9 cellular contexts compared by ENCODE assay signal in the genomic region with DNA sequence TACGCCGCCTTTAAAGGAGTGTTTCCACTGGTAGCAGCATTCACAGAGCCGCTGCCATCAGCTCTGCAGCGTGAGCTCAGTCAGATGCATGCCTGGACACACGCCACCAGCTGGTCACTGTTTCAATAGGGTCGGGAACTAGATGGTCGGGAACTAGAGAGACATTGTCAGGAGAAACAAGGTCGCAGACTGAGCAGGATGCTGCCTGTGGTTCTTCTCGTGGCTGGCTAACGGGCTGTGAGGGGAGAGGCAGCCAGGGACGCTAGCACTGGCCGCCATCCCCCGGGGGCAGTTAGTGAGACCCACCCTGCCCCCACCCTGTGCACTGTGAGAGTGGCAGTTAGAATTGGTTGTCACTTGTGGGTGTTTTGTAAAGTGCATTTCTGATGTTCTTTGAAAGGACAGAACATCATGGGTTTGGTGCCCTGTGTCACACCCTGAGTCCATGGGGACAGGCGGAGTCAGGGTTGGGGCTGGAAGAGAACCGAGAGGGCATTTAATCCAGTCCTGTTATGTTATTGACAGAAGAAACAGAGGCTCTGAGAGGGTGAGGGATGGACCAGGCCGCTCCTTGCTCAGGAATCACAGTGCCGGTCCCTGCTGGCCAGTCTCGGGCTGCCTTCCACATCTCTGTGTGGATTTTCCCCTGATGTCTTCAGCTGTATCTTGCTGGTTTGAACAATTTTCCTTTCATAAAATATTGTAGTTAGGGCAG.
DNase-seq lines count a peak whose midpoint lies in the region; ATAC-seq and TF ChIP-seq lines count a peak whose summit lies in the region.
"Had no signal": no experiment of that assay in that cellular context is flagged by ENCODE, and none has a peak within 500 bp of the region (broad histone marks: within the 10 kb centered on the region; RNA-seq: fewer than 3 reads in every experiment).

No MANE protein-coding gene starts in this region.

- H3K9ac ChIP-seq in SK-N-SH, result no peak overlapping the region

- H3K27ac ChIP-seq in SK-N-SH (ENCODE audit: low read depth in 2 of 2, low read length in 1 of 2), result peak overlapping the region in 1 of 2 experiments; percentile 77; a peak in 2 of 4 replicates

- DNase-seq in HEK293T (ENCODE audit: extremely low spot score) (peak; percentile 70), SK-N-SH (peak; percentile 80), globus pallidus (ENCODE audit: low spot score) (peak; percentile 91), pons (ENCODE audit: low spot score) (peak; percentile 93), NOMO-1 treated with dmso at 0.1 percent for 144 hours (lab: John Stamatoyannopoulos, UW; ENCODE audit: unreplicated experiment) (no peak)
- DNase-seq in activated CD4-positive, alpha-beta T cell treated with anti-CD3 and anti-CD28 coated beads for 36 hours, result no peak

- TF ChIP-seq CTCF in SK-N-SH (IDR thresholded peaks at IDR 0.05), result peak; percentile 49

- TF ChIP-seq RAD21 in SK-N-SH (IDR thresholded peaks at IDR 0.05; ENCODE audit: low read length), result peak; percentile 60

- no peaks in the 10 kb centered on the region for H3K27me3 ChIP-seq in SK-N-SH (ENCODE audit: insufficient read depth)

- intact Hi-C loops in activated CD4-positive, alpha-beta T cell treated with anti-CD3 and anti-CD28 coated beads for 36 hours (cut with DNase I, micrococcal nuclease), result no loop called here

- no peaks in the 10 kb centered on the region for H3K79me2 ChIP-seq in SK-N-SH (ENCODE audit: insufficient read depth)

- CTCF ChIA-PET in HEK293T (lab: Yijun Ruan, JAX) (interaction anchor here (0.7 to 1.6 kb wide), 6 partner anchors 8 to 120 kb away, joined by 3 to 15 read pairs (median 4); a partner anchor contains a TSS), SK-N-SH (lab: Yijun Ruan, JAX) (interaction anchor here (0.6 to 3.7 kb wide), 12 partner anchors 8 to 107 kb away, joined by 3 to 24 read pairs (median 4); a partner anchor contains a TSS)
- CTCF ChIA-PET in activated CD4-positive, alpha-beta T cell treated with anti-CD3 and anti-CD28 coated beads for 36 hours (lab: Charles Lee), result interaction anchor here (0.6 to 1.2 kb wide), 2 partner anchors 32 to 451 kb away, joined by 3 to 4 read pairs; no protein-coding TSS in a partner anchor

- 36% methylated on average over 17 of the region's 18 CpGs for WGBS in SK-N-SH (ENCODE audit: low lambda C conversion rate)

- peak overlapping the region; percentile 45; the same call in 1 of the 2 replicates for H2AFZ ChIP-seq in SK-N-SH (ENCODE audit: low read depth)

- no peak for ATAC-seq in GM18498 (IDR thresholded peaks at IDR 0.05; ENCODE audit: unreplicated experiment)
- no peak for ATAC-seq in GM18867 (IDR thresholded peaks at IDR 0.05; ENCODE audit: unreplicated experiment)
- no peak for ATAC-seq in activated CD4-positive, alpha-beta T cell treated with anti-CD3 and anti-CD28 coated beads for 36 hours
- ATAC-seq: mucosa of descending colon had no signal

- no peaks in the 10 kb centered on the region for H3K36me3 Mint-ChIP-seq in activated CD4-positive, alpha-beta T cell treated with anti-CD3 and anti-CD28 coated beads for 36 hours (ENCODE audit: low read depth)

- H3K27ac Mint-ChIP-seq in activated CD4-positive, alpha-beta T cell treated with anti-CD3 and anti-CD28 coated beads for 36 hours, result no peak overlapping the region

- H3K4me3 Mint-ChIP-seq in activated CD4-positive, alpha-beta T cell treated with anti-CD3 and anti-CD28 coated beads for 36 hours, result no peak overlapping the region

- no peaks in the 10 kb centered on the region for H3K9me3 Mint-ChIP-seq in activated CD4-positive, alpha-beta T cell treated with anti-CD3 and anti-CD28 coated beads for 36 hours (ENCODE audit: low read depth)

- H4K20me1 ChIP-seq in SK-N-SH (ENCODE audit: insufficient read depth), result no peaks in the 10 kb centered on the region

- POLR2A ChIA-PET in HEK293T (lab: Yijun Ruan, JAX), result interaction anchor here (1.0 to 1.7 kb wide), 3 partner anchors 8 to 103 kb away, joined by 4 to 8 read pairs (median 4); a partner anchor contains a TSS
- POLR2A ChIA-PET in SK-N-SH (lab: Yijun Ruan, JAX), result no interaction called here
- POLR2A ChIA-PET in activated CD4-positive, alpha-beta T cell treated with anti-CD3 and anti-CD28 coated beads for 36 hours (lab: Charles Lee), result no interaction called here

- H3K4me3 ChIP-seq in SK-N-SH (ENCODE audit: low read depth in 2 of 2, low read length in 1 of 2), result peak overlapping the region; percentile 0 to 27; a peak in 3 of 4 replicates
- H3K4me3 ChIP-seq: mucosa of descending colon had no signal

- H3K4me1 Mint-ChIP-seq in activated CD4-positive, alpha-beta T cell treated with anti-CD3 and anti-CD28 coated beads for 36 hours, result no peaks in the 10 kb centered on the region

- H3K4me2 ChIP-seq in SK-N-SH, result 0 out of 2 replicates have a peak overlapping the region, but pooled peaks have one; percentile 31

- H3K36me3 ChIP-seq in SK-N-SH (replicated peaks in 1 of 2; ENCODE audit: control insufficient read depth in 1 of 2, insufficient read depth in 2 of 2, low read length in 1 of 2), result no peaks in the 10 kb centered on the region

- no peaks in the 10 kb centered on the region for H3K9me2 ChIP-seq in SK-N-SH

- no peaks in the 10 kb centered on the region for H3K9me3 ChIP-seq in SK-N-SH
- H3K9me3 ChIP-seq: mucosa of descending colon had no signal

- TF ChIP-seq EP300 in SK-N-SH (IDR thresholded peaks at IDR 0.05; ENCODE audit: borderline replicate concordance in 1 of 2, low read depth in 1 of 2, low read length in 1 of 2), result no peak

- H3K27me3 Mint-ChIP-seq in activated CD4-positive, alpha-beta T cell treated with anti-CD3 and anti-CD28 coated beads for 36 hours, result peaks cover 1% of the 10 kb centered on the region

- H3F3A ChIP-seq in SK-N-SH (replicated peaks; ENCODE audit: insufficient read depth), result peaks cover 4% of the 10 kb centered on the region

- peaks cover 0 to 14% of the 10 kb centered on the region in 2 experiments; a peak in 1 of 4 replicates for H3K4me1 ChIP-seq in SK-N-SH (ENCODE audit: control insufficient read depth in 1 of 2, insufficient read depth in 2 of 2, low read depth in 1 of 2, low read length in 1 of 2)

TF ChIP-seq in HEK293T, 16 proteins besides CTCF, POLR2A, EP300 and RAD21:
- TF ChIP-seq, protein P1, sequence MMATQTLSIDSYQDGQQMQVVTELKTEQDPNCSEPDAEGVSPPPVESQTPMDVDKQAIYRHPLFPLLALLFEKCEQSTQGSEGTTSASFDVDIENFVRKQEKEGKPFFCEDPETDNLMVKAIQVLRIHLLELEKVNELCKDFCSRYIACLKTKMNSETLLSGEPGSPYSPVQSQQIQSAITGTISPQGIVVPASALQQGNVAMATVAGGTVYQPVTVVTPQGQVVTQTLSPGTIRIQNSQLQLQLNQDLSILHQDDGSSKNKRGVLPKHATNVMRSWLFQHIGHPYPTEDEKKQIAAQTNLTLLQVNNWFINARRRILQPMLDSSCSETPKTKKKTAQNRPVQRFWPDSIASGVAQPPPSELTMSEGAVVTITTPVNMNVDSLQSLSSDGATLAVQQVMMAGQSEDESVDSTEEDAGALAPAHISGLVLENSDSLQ (IDR thresholded peaks at IDR 0.05), result no peak; the same call in 1 of the 2 replicates
- no peak for TF ChIP-seq NFRKB (IDR thresholded peaks at IDR 0.05)
- TF ChIP-seq FOXK2 (IDR thresholded peaks at IDR 0.05), result no peak
- TF ChIP-seq HDGF (IDR thresholded peaks at IDR 0.05; ENCODE audit: borderline replicate concordance), result no peak
- no peak for TF ChIP-seq FOXM1 (IDR thresholded peaks at IDR 0.05; ENCODE audit: borderline replicate concordance)
- no peak for TF ChIP-seq SUZ12 (IDR thresholded peaks at IDR 0.05)
- no peak for TF ChIP-seq TARDBP (IDR thresholded peaks at IDR 0.05)
- no peak for TF ChIP-seq CTBP1 (IDR thresholded peaks at IDR 0.05; ENCODE audit: borderline replicate concordance)
- TF ChIP-seq SP1 (IDR thresholded peaks at IDR 0.05), result no peak
- TF ChIP-seq ZNF384 (IDR thresholded peaks at IDR 0.05), result no peak
- no peak for TF ChIP-seq BHLHE40 (IDR thresholded peaks at IDR 0.05; ENCODE audit: borderline replicate concordance)
- TF ChIP-seq ELF4 (IDR thresholded peaks at IDR 0.05), result no peak
- TF ChIP-seq LEF1 (IDR thresholded peaks at IDR 0.05; ENCODE audit: borderline replicate concordance), result no peak
- no peak for TF ChIP-seq FOXA1 (IDR thresholded peaks at IDR 0.05)
- TF ChIP-seq ARNT (IDR thresholded peaks at IDR 0.05), result no peak
- TF ChIP-seq L3MBTL2 (conservative IDR thresholded peaks at IDR 0.05), result no peak
TF ChIP-seq in HEK293T: peak in this region for 0.

TF ChIP-seq in SK-N-SH, 30 proteins besides CTCF, POLR2A, EP300 and RAD21:
- TF ChIP-seq, protein P2, sequence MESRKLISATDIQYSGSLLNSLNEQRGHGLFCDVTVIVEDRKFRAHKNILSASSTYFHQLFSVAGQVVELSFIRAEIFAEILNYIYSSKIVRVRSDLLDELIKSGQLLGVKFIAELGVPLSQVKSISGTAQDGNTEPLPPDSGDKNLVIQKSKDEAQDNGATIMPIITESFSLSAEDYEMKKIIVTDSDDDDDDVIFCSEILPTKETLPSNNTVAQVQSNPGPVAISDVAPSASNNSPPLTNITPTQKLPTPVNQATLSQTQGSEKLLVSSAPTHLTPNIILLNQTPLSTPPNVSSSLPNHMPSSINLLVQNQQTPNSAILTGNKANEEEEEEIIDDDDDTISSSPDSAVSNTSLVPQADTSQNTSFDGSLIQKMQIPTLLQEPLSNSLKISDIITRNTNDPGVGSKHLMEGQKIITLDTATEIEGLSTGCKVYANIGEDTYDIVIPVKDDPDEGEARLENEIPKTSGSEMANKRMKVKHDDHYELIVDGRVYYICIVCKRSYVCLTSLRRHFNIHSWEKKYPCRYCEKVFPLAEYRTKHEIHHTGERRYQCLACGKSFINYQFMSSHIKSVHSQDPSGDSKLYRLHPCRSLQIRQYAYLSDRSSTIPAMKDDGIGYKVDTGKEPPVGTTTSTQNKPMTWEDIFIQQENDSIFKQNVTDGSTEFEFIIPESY (IDR thresholded peaks at IDR 0.05; ENCODE audit: borderline replicate concordance, low read depth), result no peak
- TF ChIP-seq SMC3 (IDR thresholded peaks at IDR 0.05; ENCODE audit: low read depth, low read length) (peak; percentile 51; the same call in 1 of the 2 replicates), MXI1 (IDR thresholded peaks at IDR 0.05; ENCODE audit: low read depth, low read length) (peak; percentile 86), GATA2 (CRISPR knock-in tag; IDR thresholded peaks at IDR 0.05) (0 out of 2 replicates have a peak, but pooled peaks have one; percentile 25), TEAD4 (IDR thresholded peaks at IDR 0.05; ENCODE audit: borderline replicate concordance, insufficient read depth) (no peak)
- TF ChIP-seq, protein P3, sequence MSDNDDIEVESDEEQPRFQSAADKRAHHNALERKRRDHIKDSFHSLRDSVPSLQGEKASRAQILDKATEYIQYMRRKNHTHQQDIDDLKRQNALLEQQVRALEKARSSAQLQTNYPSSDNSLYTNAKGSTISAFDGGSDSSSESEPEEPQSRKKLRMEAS (IDR thresholded peaks at IDR 0.05; ENCODE audit: low read depth), result 0 out of 2 replicates have a peak, but pooled peaks have one; percentile 54

Comparison
In these comparisons a context has a peak if more than half of its experiments do, and no peak if none do; other contexts are left out.
1. DNase-seq: peak in HEK293T (single experiment), SK-N-SH (single experiment), globus pallidus (single experiment) and pons (single experiment); none in NOMO-1 treated with dmso at 0.1 percent for 144 hours (single experiment) and activated CD4-positive, alpha-beta T cell treated with anti-CD3 and anti-CD28 coated beads for 36 hours (single experiment).